ENCODE assay signal across 7 cellular contexts in the genomic region with DNA sequence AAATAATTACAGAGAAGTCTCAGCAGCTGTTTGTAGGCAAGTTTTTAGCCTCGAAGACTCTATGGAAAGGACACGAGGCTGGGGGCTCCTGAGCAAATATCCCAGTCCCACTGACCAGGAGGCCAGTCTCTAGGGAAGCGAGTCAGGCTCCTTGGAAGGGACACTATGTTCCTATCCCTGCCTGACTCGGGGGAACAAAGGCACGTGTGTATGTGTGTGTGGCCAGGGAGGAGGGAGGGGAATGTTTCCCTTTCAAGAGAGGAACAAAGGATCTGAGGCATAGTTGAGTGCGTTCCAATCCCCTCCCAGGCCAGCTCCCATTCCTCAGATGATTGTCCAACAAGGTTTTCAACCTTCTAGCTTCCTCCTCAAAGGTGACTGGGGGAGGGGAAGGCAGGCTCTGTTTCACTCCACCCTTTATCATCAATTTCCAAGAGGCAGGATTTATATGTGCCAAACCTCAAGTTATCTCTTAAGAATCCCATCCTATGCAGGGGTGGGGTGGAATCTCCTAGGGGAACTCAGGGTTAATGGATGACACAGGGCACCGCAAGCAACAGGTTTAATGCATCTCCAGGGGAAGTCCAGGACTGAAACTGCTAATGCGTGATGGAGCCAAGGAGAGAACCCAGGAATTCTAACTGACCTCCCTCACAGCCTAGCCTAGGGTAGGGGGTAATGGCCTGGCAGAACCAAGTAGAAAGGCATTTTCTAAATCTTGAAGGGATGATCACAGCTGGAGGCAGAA. TPM values are rescaled to one million over a fixed set of nuclear protein-coding genes. Genes with fewer than 3 reads are reported as not detected.
A peak's percentile ranks its signal among the peaks of the same experiment; 100 is the strongest.
DNase-seq lines count a peak whose midpoint lies in the region; ATAC-seq and TF ChIP-seq lines count a peak whose summit lies in the region.

No MANE protein-coding gene starts in this region.

- H3K56ac ChIP-seq in H9 (ENCODE audit: insufficient read length, low read depth, low read length) = no peak overlapping the region

- no peak overlapping the region for H3K9ac ChIP-seq in H9 (ENCODE audit: extremely low read depth, insufficient read length, low read length)
- peak overlapping the region; percentile 20 to 55 for H3K9ac ChIP-seq in mucosa of rectum (ENCODE audit: low read depth in 1 of 2, low read length in 2 of 2)

- H3K9me3 ChIP-seq in H9 (ENCODE audit: control insufficient read depth, low read depth, low read length) (no peaks in the 10 kb centered on the region), esophagus muscularis mucosa (no peaks in the 10 kb centered on the region), mucosa of rectum (ENCODE audit: control insufficient read depth in 2 of 2, low read length in 2 of 2) (no peaks in the 10 kb centered on the region)

- H3K23ac ChIP-seq in H9 (ENCODE audit: insufficient read length, low read depth, low read length) = no peak overlapping the region

- no peaks in the 10 kb centered on the region; the same call in 1 of the 2 replicates for H3K79me2 ChIP-seq in H9 (ENCODE audit: insufficient read depth, low read length)

- no peak overlapping the region for H2AK5ac ChIP-seq in H9 (ENCODE audit: insufficient read length, low read length)

- TF ChIP-seq POLR2A in esophagus muscularis mucosa (IDR thresholded peaks at IDR 0.05; ENCODE audit: low read depth) = no peak

- H2BK5ac ChIP-seq in H9 (ENCODE audit: insufficient read length, low read length) = peak overlapping the region; percentile 3

- H3K27me3 ChIP-seq in H9 (ENCODE audit: insufficient read depth, low read length) (no peaks in the 10 kb centered on the region), esophagus muscularis mucosa (no peaks in the 10 kb centered on the region), mucosa of rectum (ENCODE audit: control insufficient read depth in 2 of 2, insufficient read depth in 2 of 2, low read length in 2 of 2) (no peaks in the 10 kb centered on the region)

- H3K18ac ChIP-seq in H9 (ENCODE audit: insufficient read length, low read depth, low read length) = peak overlapping the region; percentile 89

- TF ChIP-seq CTCF in H9 (conservative IDR thresholded peaks at IDR 0.05) (no peak), esophagus muscularis mucosa (IDR thresholded peaks at IDR 0.05) (no peak)

- no peak overlapping the region; the same call in 1 of the 2 replicates for H3K4ac ChIP-seq in H9 (ENCODE audit: low read depth, low read length)

- peak overlapping the region; percentile 55 for H3T11ph ChIP-seq in H9 (ENCODE audit: low read length)

- H2AFZ ChIP-seq in H9 (ENCODE audit: low read length) = no peak overlapping the region

- intact Hi-C loops in esophagus muscularis mucosa (cut with DNase I) = no loop called here

- peak; percentile 97 for TF ChIP-seq EP300 in esophagus muscularis mucosa (IDR thresholded peaks at IDR 0.05)

- peak overlapping the region; percentile 71 for H2BK120ac ChIP-seq in H9 (ENCODE audit: low read depth, low read length, poor library complexity, severe bottlenecking)

- no peak overlapping the region for H2BK20ac ChIP-seq in H9 (ENCODE audit: low read depth, low read length, poor library complexity, severe bottlenecking)

- no peak overlapping the region for H4K8ac ChIP-seq in H9 (replicated peaks; ENCODE audit: insufficient read length, low read depth, low read length)

- H3K4me3 ChIP-seq in esophagus muscularis mucosa (peak overlapping the region; percentile 24 to 48 (median 27)), mucosa of rectum (ENCODE audit: low read length in 2 of 2) (peak overlapping the region in 1 of 2 donors; percentile 50), urinary bladder (ENCODE audit: low read depth, low read length) (no peak overlapping the region)

- H3K36me3 ChIP-seq in esophagus muscularis mucosa = peaks cover 0 to 69% (median 23%) of the 10 kb centered on the region in 4 donors
- peaks cover 13 to 19% of the 10 kb centered on the region in 2 donors for H3K36me3 ChIP-seq in mucosa of rectum (ENCODE audit: control insufficient read depth in 2 of 2, insufficient read depth in 2 of 2, low read length in 2 of 2)
- H3K36me3 ChIP-seq in urinary bladder (ENCODE audit: insufficient read depth) = no peaks in the 10 kb centered on the region

- H3K4me1 Mint-ChIP-seq in H9 = peaks cover 76 to 86% of the 10 kb centered on the region in 2 experiments

- H4K20me1 ChIP-seq in H9 (ENCODE audit: control insufficient read depth, insufficient read depth, insufficient read length) = no peaks in the 10 kb centered on the region

- no peaks in the 10 kb centered on the region for H3K23me2 ChIP-seq in H9 (ENCODE audit: insufficient read length, low read depth, low read length, poor library complexity, severe bottlenecking)

- peak; percentile 77 for ATAC-seq in SK-N-SH treated with all-trans-retinoic acid at 6 μM for 48 hours
- ATAC-seq in HG03571 (IDR thresholded peaks at IDR 0.05; ENCODE audit: unreplicated experiment) = no peak

- peak overlapping the region; percentile 58 for H4K91ac ChIP-seq in H9 (ENCODE audit: insufficient read length, low read depth, low read length)

- peak overlapping the region; percentile 38 to 64; a peak in 3 of 5 replicates for H3K4me3 Mint-ChIP-seq in H9

- WGBS in H9 (ENCODE audit: extremely low coverage, insufficient read length, low lambda C conversion rate) = no CpG with 5 or more reads among the region's 8 CpGs
- WGBS in esophagus muscularis mucosa = 21% methylated on average over 8 of the region's 8 CpGs
- 27% methylated on average over 8 of the region's 8 CpGs for WGBS in urinary bladder

- peak overlapping the region; percentile 90 to 95 (median 91) for H3K27ac Mint-ChIP-seq in H9

- H4K5ac ChIP-seq in H9 (ENCODE audit: insufficient read length, low read depth, low read length) = peak overlapping the region; percentile 26

- H3K79me1 ChIP-seq in H9 (ENCODE audit: insufficient read depth, low read depth, low read length, poor library complexity, severe bottlenecking) = no peaks in the 10 kb centered on the region

- no peaks in the 10 kb centered on the region for H3K27me3 Mint-ChIP-seq in H9 (ENCODE audit: low read depth)

- H3K27ac ChIP-seq in H9 (ENCODE audit: insufficient read length, low read depth, low read length) = peak overlapping the region; percentile 81
- peak overlapping the region; percentile 93 to 99 (median 96) for H3K27ac ChIP-seq in esophagus muscularis mucosa (replicated peaks in 1 of 4)
- peak overlapping the region; percentile 80 to 84 for H3K27ac ChIP-seq in mucosa of rectum (ENCODE audit: low read depth in 2 of 2, low read length in 2 of 2)
- H3K27ac ChIP-seq in urinary bladder (ENCODE audit: low read depth) = peak overlapping the region; percentile 77

- DNase-seq in H9 (peak; percentile 83), esophagus muscularis mucosa (ENCODE audit: extremely low spot score) (peak; percentile 97), cerebellum (ENCODE audit: low spot score) (no peak)

- peak overlapping the region; percentile 47 for H2BK12ac ChIP-seq in H9 (ENCODE audit: insufficient read length, low read depth, low read length)

- H3K36me3 Mint-ChIP-seq in H9 (ENCODE audit: insufficient read depth in 1 of 3, low read depth in 3 of 3) = peaks cover 4 to 59% (median 42%) of the 10 kb centered on the region in 3 experiments; a peak in 5 of 7 replicates

- no peaks in the 10 kb centered on the region for H3K9me3 Mint-ChIP-seq in H9

- H3K14ac ChIP-seq in H9 (ENCODE audit: insufficient read depth, low read length) = peak overlapping the region; percentile 81; the same call in 1 of the 2 replicates

- H3K4me1 ChIP-seq in H9 (ENCODE audit: insufficient read depth, low read length) (peaks cover 15% of the 10 kb centered on the region), esophagus muscularis mucosa (peaks cover 96 to 100% (median 99%) of the 10 kb centered on the region in 4 donors), mucosa of rectum (ENCODE audit: control insufficient read depth in 2 of 2, insufficient read depth in 2 of 2, low read length in 2 of 2) (peaks cover 56 to 60% of the 10 kb centered on the region in 2 donors), urinary bladder (ENCODE audit: insufficient read depth) (peaks cover 6% of the 10 kb centered on the region)

- H3K4me2 ChIP-seq in H9 (ENCODE audit: insufficient read depth, insufficient read length, low read length) = peak overlapping the region; percentile 34

- no peak overlapping the region for H2BK15ac ChIP-seq in H9 (ENCODE audit: low read depth, low read length)

TF ChIP-seq in SK-N-SH treated with all-trans-retinoic acid at 6 μM for 48 hours, 23 proteins besides CTCF, POLR2A, EP300 and RAD21:
- TF ChIP-seq RARB (CRISPR knock-in tag; IDR thresholded peaks at IDR 0.05) (no peak), BACH2 (CRISPR knock-in tag; IDR thresholded peaks at IDR 0.05; ENCODE audit: borderline replicate concordance) (no peak), SNAI2 (CRISPR knock-in tag; IDR thresholded peaks at IDR 0.05) (0 out of 2 replicates have a peak, but pooled peaks have one; percentile 71), CSDC2 (CRISPR knock-in tag; IDR thresholded peaks at IDR 0.05) (0 out of 2 replicates have a peak, but pooled peaks have one; percentile 13), ISL1 (CRISPR knock-in tag; IDR thresholded peaks at IDR 0.05) (peak; percentile 14; the same call in 1 of the 2 replicates)

RNA-seq across cellular contexts. Expression of a gene that starts 9.9 kb away (rescaled TPM):
- total RNA-seq in H9 (2021) (105 and 109 TPM in 2 replicates), esophagus muscularis mucosa (100 to 1,000 TPM in 3 of 4 donors, 10 to 100 TPM in 1; 94.3 to 181 (median 140) TPM), urinary bladder (24.2 TPM), cerebellum (30.4 TPM)
- 61.3 TPM for polyA plus RNA-seq in urinary bladder

RNA-seq across cellular contexts. Expression of a gene that starts 26.4 kb away (rescaled TPM):
- total RNA-seq in H9 (2021) (161 TPM in 2 replicates), esophagus muscularis mucosa (1 to 10 TPM in 1 of 4 donors, under 1 TPM in 3; under 0.01 to 1.1 (median 0.38) TPM), urinary bladder (22.7 TPM), cerebellum (15.4 TPM)
- 0.84 TPM for polyA plus RNA-seq in urinary bladder
